ENCODE assay signal across 15 cellular contexts in genomic region chr2:140747097-140747496, GRCh38.
A peak's percentile ranks its signal among the peaks of the same experiment; 100 is the strongest.
DNase-seq lines count a peak whose midpoint lies in the region; ATAC-seq lines count a peak whose summit lies in the region.
"Had no signal": no experiment of that assay in that cellular context is flagged by ENCODE, and none has a peak within 500 bp of the region (broad histone marks: within the 10 kb centered on the region; RNA-seq: fewer than 3 reads in every experiment).

No MANE protein-coding gene starts in this region.

- ATAC-seq in GM19043 (IDR thresholded peaks at IDR 0.05; ENCODE audit: low read depth, unreplicated experiment): peak; percentile 26
- ATAC-seq in HG02610 (IDR thresholded peaks at IDR 0.05; ENCODE audit: unreplicated experiment): peak; percentile 2
- ATAC-seq in HG03520 (IDR thresholded peaks at IDR 0.05; ENCODE audit: unreplicated experiment): peak; percentile 11
- ATAC-seq in GM18517 (IDR thresholded peaks at IDR 0.05; ENCODE audit: unreplicated experiment): no peak
- ATAC-seq: PC-3 had no signal

- DNase-seq in left kidney (ENCODE audit: low read depth, low spot score) (peak; percentile 3), DMS 273 (lab: John Stamatoyannopoulos, UW; ENCODE audit: unreplicated experiment) (no peak), SHP77 (lab: John Stamatoyannopoulos, UW) (no peak)
- DNase-seq in stimulated activated CD4-positive, alpha-beta T cell treated with anti-CD3 and anti-CD28 coated beads, Interleukin-1b, Interleukin-23, amount 100 ng/mL, for 48 hours: no peak
- DNase-seq: C1 segment of cervical spinal cord; Caco-2; NCI-H1105 treated with DMSO at 0.1 percent for 48 hours; NCI-H187; NK-92 treated with Interleukin-12 subunit alpha and Interleukin-12 subunit beta, amount 100 ng/mL, for 24 hours; PC-3; SW 1271 had no signal
